ENCODE assay signal across 1 cellular context in the genomic region with DNA sequence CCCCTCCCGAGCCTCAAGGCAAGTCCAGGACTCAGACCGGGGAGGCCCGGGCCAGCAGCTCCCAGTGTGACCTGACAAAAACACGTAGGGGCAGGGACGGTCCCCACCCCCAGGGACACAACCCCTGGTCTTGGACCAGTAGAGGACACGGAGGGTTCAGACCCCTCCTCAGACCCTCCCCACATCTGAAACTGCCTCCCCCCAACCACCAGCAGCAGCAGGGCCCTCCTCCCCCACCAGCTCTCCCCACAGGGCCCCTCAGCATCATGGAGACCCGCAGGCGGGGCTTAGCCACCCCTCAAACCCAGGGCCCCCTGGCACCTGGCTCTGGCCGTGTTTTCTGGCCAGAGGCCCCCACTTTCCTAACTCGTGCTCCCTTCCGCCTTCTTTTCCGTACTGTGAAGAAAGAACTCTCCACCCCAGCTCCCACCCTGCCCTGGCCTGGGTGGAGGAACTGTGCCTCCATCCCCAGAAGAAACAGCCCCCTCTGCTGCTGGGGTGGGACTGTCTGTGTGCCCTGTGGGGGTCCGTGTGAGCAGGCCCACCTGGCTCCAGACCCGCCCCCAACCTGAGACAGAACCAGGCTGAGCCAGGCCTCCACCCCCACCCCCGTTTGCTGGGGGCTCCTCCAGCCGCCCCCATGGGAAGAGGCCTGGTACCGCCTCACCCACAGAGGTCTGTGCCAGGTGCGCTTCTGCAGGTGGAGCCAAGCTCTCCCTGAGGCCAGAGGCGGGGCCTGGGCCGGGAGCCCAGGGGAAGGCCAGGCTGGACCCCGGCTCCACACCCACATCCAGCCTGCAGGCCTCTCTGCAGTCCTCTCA.
TF ChIP-seq lines count a peak whose summit lies in the region.

No MANE protein-coding gene starts in this region.

TF ChIP-seq in GM23338, 12 proteins besides CTCF, POLR2A, EP300 and RAD21:
- TF ChIP-seq POLR2AphosphoS5 (IDR thresholded peaks at IDR 0.05; ENCODE audit: low read depth) = no peak
- TF ChIP-seq, protein P1, sequence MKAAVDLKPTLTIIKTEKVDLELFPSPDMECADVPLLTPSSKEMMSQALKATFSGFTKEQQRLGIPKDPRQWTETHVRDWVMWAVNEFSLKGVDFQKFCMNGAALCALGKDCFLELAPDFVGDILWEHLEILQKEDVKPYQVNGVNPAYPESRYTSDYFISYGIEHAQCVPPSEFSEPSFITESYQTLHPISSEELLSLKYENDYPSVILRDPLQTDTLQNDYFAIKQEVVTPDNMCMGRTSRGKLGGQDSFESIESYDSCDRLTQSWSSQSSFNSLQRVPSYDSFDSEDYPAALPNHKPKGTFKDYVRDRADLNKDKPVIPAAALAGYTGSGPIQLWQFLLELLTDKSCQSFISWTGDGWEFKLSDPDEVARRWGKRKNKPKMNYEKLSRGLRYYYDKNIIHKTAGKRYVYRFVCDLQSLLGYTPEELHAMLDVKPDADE (IDR thresholded peaks at IDR 0.05) = no peak
- TF ChIP-seq EZH2 (IDR thresholded peaks at IDR 0.05; ENCODE audit: low read depth, unreplicated experiment) = no peak
- TF ChIP-seq, protein P2, sequence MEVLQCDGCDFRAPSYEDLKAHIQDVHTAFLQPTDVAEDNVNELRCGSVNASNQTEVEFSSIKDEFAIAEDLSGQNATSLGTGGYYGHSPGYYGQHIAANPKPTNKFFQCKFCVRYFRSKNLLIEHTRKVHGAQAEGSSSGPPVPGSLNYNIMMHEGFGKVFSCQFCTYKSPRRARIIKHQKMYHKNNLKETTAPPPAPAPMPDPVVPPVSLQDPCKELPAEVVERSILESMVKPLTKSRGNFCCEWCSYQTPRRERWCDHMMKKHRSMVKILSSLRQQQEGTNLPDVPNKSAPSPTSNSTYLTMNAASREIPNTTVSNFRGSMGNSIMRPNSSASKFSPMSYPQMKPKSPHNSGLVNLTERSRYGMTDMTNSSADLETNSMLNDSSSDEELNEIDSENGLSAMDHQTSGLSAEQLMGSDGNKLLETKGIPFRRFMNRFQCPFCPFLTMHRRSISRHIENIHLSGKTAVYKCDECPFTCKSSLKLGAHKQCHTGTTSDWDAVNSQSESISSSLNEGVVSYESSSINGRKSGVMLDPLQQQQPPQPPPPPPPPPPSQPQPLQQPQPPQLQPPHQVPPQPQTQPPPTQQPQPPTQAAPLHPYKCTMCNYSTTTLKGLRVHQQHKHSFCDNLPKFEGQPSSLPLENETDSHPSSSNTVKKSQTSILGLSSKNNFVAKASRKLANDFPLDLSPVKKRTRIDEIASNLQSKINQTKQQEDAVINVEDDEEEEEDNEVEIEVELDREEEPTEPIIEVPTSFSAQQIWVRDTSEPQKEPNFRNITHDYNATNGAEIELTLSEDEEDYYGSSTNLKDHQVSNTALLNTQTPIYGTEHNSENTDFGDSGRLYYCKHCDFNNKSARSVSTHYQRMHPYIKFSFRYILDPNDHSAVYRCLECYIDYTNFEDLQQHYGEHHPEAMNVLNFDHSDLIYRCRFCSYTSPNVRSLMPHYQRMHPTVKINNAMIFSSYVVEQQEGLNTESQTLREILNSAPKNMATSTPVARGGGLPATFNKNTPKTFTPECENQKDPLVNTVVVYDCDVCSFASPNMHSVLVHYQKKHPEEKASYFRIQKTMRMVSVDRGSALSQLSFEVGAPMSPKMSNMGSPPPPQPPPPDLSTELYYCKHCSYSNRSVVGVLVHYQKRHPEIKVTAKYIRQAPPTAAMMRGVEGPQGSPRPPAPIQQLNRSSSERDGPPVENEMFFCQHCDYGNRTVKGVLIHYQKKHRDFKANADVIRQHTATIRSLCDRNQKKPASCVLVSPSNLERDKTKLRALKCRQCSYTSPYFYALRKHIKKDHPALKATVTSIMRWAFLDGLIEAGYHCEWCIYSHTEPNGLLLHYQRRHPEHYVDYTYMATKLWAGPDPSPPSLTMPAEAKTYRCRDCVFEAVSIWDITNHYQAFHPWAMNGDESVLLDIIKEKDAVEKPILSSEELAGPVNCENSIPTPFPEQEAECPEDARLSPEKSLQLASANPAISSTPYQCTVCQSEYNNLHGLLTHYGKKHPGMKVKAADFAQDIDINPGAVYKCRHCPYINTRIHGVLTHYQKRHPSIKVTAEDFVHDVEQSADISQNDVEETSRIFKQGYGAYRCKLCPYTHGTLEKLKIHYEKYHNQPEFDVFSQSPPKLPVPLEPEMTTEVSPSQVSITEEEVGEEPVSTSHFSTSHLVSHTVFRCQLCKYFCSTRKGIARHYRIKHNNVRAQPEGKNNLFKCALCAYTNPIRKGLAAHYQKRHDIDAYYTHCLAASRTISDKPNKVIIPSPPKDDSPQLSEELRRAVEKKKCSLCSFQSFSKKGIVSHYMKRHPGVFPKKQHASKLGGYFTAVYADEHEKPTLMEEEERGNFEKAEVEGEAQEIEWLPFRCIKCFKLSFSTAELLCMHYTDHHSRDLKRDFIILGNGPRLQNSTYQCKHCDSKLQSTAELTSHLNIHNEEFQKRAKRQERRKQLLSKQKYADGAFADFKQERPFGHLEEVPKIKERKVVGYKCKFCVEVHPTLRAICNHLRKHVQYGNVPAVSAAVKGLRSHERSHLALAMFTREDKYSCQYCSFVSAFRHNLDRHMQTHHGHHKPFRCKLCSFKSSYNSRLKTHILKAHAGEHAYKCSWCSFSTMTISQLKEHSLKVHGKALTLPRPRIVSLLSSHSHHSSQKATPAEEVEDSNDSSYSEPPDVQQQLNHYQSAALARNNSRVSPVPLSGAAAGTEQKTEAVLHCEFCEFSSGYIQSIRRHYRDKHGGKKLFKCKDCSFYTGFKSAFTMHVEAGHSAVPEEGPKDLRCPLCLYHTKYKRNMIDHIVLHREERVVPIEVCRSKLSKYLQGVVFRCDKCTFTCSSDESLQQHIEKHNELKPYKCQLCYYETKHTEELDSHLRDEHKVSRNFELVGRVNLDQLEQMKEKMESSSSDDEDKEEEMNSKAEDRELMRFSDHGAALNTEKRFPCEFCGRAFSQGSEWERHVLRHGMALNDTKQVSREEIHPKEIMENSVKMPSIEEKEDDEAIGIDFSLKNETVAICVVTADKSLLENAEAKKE (CRISPR knock-in tag; IDR thresholded peaks at IDR 0.05) = no peak
- TF ChIP-seq NANOG (IDR thresholded peaks at IDR 0.05; ENCODE audit: borderline replicate concordance) = no peak
